In the genomic region with DNA sequence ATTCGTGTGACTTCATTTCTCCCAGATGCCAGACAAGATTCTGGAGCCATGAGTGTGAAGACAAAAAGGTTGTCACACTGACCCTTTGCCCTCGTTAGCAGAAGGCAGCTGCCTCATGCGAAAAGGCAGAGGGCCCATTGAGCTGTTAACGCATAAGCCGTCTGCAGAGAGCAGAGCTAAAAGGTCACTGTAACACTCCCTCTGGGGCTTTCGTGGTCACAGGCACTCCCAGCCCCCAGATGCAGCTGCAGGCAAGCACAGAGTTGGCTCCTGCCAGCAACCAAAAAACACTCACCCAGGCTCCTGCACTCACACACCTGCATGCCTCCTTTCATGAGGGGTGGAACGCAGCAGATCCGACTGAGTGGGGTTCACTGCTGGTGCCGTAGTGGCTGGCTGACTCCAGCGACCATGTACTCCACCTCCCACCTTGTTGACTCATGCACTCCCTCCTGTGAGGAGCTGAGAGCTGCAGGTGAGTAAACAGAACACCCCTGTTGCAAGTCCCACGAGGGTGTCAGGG, we compare ENCODE assay signal across 1 cellular context.
A peak's percentile ranks its signal among the peaks of the same experiment; 100 is the strongest.
TF ChIP-seq lines count a peak whose summit lies in the region.

No MANE protein-coding gene starts in this region.

TF ChIP-seq in HepG2, 621 proteins besides CTCF, POLR2A, EP300 and RAD21 (continued from another document and continues in another):
- TF ChIP-seq, protein P1, sequence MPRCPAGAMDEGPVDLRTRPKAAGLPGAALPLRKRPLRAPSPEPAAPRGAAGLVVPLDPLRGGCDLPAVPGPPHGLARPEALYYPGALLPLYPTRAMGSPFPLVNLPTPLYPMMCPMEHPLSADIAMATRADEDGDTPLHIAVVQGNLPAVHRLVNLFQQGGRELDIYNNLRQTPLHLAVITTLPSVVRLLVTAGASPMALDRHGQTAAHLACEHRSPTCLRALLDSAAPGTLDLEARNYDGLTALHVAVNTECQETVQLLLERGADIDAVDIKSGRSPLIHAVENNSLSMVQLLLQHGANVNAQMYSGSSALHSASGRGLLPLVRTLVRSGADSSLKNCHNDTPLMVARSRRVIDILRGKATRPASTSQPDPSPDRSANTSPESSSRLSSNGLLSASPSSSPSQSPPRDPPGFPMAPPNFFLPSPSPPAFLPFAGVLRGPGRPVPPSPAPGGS (CRISPR knock-in tag; IDR thresholded peaks at IDR 0.05) = no peak
- TF ChIP-seq KLF9 (CRISPR knock-in tag; IDR thresholded peaks at IDR 0.05; ENCODE audit: low read depth) (no peak), MATR3 (CRISPR knock-in tag; IDR thresholded peaks at IDR 0.05) (no peak), ZNF367 (CRISPR knock-in tag; IDR thresholded peaks at IDR 0.05; ENCODE audit: borderline replicate concordance) (no peak), NCOA1 (CRISPR knock-in tag; IDR thresholded peaks at IDR 0.05) (no peak), SIN3B (IDR thresholded peaks at IDR 0.05; ENCODE audit: low read length) (no peak), SMAD3 (CRISPR knock-in tag; IDR thresholded peaks at IDR 0.05) (no peak), SMYD3 (CRISPR knock-in tag; IDR thresholded peaks at IDR 0.05) (no peak), AGO1 (IDR thresholded peaks at IDR 0.05; ENCODE audit: low read depth, low read length, poor library complexity, severe bottlenecking) (no peak), EHMT2 (IDR thresholded peaks at IDR 0.05; ENCODE audit: borderline replicate concordance, low read depth, low read length) (no peak), GATAD2A (CRISPR knock-in tag; IDR thresholded peaks at IDR 0.05) (no peak; the same call in none of the 2 replicates), NR2F1 (CRISPR knock-in tag; IDR thresholded peaks at IDR 0.05) (peak in 1 of 2 experiments; percentile 47; a peak in 1 of 4 replicates), NR1H2 (CRISPR knock-in tag; IDR thresholded peaks at IDR 0.05; ENCODE audit: borderline replicate concordance, low read depth) (no peak), YY1 (IDR thresholded peaks at IDR 0.05; ENCODE audit: insufficient read depth, insufficient replicate concordance, low read depth, low read length) (no peak), PAWR (CRISPR knock-in tag; IDR thresholded peaks at IDR 0.05; ENCODE audit: borderline replicate concordance) (no peak), RXRA (CRISPR knock-in tag; IDR thresholded peaks at IDR 0.05) (peak; percentile 61), KLF16 (CRISPR knock-in tag; IDR thresholded peaks at IDR 0.05) (no peak), ZNF382 (CRISPR knock-in tag; IDR thresholded peaks at IDR 0.05; ENCODE audit: borderline replicate concordance) (no peak), SCMH1 (CRISPR knock-in tag; IDR thresholded peaks at IDR 0.05; ENCODE audit: borderline replicate concordance) (no peak), ZC3H13 (CRISPR knock-in tag; IDR thresholded peaks at IDR 0.05) (no peak), MTA1 (CRISPR knock-in tag; IDR thresholded peaks at IDR 0.05; ENCODE audit: borderline replicate concordance) (no peak; the same call in 1 of the 2 replicates), HOXD1 (CRISPR knock-in tag; IDR thresholded peaks at IDR 0.05) (no peak), ZFP82 (CRISPR knock-in tag; IDR thresholded peaks at IDR 0.05; ENCODE audit: borderline replicate concordance) (no peak), ZNF547 (CRISPR knock-in tag; IDR thresholded peaks at IDR 0.05) (peak; percentile 46; the same call in 1 of the 2 replicates), NFE2L2 (IDR thresholded peaks at IDR 0.05; ENCODE audit: low read length) (no peak), ZNF143 (CRISPR knock-in tag; IDR thresholded peaks at IDR 0.05) (no peak), REPIN1 (CRISPR knock-in tag; IDR thresholded peaks at IDR 0.05; ENCODE audit: borderline replicate concordance, low read depth) (0 out of 2 replicates have a peak, but pooled peaks have one; percentile 52), ZNF260 (CRISPR knock-in tag; IDR thresholded peaks at IDR 0.05; ENCODE audit: borderline replicate concordance, low read depth) (no peak), ZKSCAN8 (CRISPR knock-in tag; IDR thresholded peaks at IDR 0.05; ENCODE audit: borderline replicate concordance) (0 out of 2 replicates have a peak, but pooled peaks have one; percentile 53)
- TF ChIP-seq, protein P2, sequence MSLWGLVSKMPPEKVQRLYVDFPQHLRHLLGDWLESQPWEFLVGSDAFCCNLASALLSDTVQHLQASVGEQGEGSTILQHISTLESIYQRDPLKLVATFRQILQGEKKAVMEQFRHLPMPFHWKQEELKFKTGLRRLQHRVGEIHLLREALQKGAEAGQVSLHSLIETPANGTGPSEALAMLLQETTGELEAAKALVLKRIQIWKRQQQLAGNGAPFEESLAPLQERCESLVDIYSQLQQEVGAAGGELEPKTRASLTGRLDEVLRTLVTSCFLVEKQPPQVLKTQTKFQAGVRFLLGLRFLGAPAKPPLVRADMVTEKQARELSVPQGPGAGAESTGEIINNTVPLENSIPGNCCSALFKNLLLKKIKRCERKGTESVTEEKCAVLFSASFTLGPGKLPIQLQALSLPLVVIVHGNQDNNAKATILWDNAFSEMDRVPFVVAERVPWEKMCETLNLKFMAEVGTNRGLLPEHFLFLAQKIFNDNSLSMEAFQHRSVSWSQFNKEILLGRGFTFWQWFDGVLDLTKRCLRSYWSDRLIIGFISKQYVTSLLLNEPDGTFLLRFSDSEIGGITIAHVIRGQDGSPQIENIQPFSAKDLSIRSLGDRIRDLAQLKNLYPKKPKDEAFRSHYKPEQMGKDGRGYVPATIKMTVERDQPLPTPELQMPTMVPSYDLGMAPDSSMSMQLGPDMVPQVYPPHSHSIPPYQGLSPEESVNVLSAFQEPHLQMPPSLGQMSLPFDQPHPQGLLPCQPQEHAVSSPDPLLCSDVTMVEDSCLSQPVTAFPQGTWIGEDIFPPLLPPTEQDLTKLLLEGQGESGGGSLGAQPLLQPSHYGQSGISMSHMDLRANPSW (CRISPR knock-in tag; IDR thresholded peaks at IDR 0.05; ENCODE audit: borderline replicate concordance) = no peak
- TF ChIP-seq, protein P3, sequence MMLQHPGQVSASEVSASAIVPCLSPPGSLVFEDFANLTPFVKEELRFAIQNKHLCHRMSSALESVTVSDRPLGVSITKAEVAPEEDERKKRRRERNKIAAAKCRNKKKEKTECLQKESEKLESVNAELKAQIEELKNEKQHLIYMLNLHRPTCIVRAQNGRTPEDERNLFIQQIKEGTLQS (CRISPR knock-in tag; IDR thresholded peaks at IDR 0.05) = no peak
- TF ChIP-seq, protein P4, sequence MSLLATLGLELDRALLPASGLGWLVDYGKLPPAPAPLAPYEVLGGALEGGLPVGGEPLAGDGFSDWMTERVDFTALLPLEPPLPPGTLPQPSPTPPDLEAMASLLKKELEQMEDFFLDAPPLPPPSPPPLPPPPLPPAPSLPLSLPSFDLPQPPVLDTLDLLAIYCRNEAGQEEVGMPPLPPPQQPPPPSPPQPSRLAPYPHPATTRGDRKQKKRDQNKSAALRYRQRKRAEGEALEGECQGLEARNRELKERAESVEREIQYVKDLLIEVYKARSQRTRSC (CRISPR knock-in tag; IDR thresholded peaks at IDR 0.05; ENCODE audit: low read depth) = no peak
- TF ChIP-seq, protein P5, sequence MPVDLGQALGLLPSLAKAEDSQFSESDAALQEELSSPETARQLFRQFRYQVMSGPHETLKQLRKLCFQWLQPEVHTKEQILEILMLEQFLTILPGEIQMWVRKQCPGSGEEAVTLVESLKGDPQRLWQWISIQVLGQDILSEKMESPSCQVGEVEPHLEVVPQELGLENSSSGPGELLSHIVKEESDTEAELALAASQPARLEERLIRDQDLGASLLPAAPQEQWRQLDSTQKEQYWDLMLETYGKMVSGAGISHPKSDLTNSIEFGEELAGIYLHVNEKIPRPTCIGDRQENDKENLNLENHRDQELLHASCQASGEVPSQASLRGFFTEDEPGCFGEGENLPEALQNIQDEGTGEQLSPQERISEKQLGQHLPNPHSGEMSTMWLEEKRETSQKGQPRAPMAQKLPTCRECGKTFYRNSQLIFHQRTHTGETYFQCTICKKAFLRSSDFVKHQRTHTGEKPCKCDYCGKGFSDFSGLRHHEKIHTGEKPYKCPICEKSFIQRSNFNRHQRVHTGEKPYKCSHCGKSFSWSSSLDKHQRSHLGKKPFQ (CRISPR knock-in tag; IDR thresholded peaks at IDR 0.05; ENCODE audit: insufficient replicate concordance) = peak; percentile 97
- TF ChIP-seq, protein P6, sequence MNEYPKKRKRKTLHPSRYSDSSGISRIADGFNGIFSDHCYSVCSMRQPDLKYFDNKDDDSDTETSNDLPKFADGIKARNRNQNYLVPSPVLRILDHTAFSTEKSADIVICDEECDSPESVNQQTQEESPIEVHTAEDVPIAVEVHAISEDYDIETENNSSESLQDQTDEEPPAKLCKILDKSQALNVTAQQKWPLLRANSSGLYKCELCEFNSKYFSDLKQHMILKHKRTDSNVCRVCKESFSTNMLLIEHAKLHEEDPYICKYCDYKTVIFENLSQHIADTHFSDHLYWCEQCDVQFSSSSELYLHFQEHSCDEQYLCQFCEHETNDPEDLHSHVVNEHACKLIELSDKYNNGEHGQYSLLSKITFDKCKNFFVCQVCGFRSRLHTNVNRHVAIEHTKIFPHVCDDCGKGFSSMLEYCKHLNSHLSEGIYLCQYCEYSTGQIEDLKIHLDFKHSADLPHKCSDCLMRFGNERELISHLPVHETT (CRISPR knock-in tag; conservative IDR thresholded peaks at IDR 0.05) = no peak
- TF ChIP-seq, protein P7, sequence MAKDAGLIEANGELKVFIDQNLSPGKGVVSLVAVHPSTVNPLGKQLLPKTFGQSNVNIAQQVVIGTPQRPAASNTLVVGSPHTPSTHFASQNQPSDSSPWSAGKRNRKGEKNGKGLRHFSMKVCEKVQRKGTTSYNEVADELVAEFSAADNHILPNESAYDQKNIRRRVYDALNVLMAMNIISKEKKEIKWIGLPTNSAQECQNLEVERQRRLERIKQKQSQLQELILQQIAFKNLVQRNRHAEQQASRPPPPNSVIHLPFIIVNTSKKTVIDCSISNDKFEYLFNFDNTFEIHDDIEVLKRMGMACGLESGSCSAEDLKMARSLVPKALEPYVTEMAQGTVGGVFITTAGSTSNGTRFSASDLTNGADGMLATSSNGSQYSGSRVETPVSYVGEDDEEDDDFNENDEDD (CRISPR knock-in tag; IDR thresholded peaks at IDR 0.05; ENCODE audit: borderline replicate concordance) = no peak
- TF ChIP-seq, protein P8, sequence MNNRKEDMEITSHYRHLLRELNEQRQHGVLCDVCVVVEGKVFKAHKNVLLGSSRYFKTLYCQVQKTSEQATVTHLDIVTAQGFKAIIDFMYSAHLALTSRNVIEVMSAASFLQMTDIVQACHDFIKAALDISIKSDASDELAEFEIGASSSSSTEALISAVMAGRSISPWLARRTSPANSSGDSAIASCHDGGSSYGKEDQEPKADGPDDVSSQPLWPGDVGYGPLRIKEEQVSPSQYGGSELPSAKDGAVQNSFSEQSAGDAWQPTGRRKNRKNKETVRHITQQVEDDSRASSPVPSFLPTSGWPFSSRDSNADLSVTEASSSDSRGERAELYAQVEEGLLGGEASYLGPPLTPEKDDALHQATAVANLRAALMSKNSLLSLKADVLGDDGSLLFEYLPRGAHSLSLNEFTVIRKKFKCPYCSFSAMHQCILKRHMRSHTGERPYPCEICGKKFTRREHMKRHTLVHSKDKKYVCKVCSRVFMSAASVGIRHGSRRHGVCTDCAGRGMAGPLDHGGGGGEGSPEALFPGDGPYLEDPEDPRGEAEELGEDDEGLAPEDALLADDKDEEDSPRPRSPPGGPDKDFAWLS (CRISPR knock-in tag; IDR thresholded peaks at IDR 0.05; ENCODE audit: borderline replicate concordance) = no peak
- TF ChIP-seq, protein P9, sequence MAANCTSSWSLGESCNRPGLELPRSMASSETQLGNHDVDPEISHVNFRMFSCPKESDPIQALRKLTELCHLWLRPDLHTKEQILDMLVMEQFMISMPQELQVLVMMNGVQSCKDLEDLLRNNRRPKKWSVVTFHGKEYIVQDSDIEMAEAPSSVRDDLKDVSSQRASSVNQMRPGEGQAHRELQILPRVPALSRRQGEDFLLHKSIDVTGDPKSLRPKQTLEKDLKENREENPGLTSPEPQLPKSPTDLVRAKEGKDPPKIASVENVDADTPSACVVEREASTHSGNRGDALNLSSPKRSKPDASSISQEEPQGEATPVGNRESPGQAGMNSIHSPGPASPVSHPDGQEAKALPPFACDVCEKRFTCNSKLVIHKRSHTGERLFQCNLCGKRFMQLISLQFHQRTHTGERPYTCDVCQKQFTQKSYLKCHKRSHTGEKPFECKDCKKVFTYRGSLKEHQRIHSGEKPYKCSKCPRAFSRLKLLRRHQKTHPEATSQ (CRISPR knock-in tag; IDR thresholded peaks at IDR 0.05; ENCODE audit: borderline replicate concordance) = no peak
- TF ChIP-seq, protein P10, sequence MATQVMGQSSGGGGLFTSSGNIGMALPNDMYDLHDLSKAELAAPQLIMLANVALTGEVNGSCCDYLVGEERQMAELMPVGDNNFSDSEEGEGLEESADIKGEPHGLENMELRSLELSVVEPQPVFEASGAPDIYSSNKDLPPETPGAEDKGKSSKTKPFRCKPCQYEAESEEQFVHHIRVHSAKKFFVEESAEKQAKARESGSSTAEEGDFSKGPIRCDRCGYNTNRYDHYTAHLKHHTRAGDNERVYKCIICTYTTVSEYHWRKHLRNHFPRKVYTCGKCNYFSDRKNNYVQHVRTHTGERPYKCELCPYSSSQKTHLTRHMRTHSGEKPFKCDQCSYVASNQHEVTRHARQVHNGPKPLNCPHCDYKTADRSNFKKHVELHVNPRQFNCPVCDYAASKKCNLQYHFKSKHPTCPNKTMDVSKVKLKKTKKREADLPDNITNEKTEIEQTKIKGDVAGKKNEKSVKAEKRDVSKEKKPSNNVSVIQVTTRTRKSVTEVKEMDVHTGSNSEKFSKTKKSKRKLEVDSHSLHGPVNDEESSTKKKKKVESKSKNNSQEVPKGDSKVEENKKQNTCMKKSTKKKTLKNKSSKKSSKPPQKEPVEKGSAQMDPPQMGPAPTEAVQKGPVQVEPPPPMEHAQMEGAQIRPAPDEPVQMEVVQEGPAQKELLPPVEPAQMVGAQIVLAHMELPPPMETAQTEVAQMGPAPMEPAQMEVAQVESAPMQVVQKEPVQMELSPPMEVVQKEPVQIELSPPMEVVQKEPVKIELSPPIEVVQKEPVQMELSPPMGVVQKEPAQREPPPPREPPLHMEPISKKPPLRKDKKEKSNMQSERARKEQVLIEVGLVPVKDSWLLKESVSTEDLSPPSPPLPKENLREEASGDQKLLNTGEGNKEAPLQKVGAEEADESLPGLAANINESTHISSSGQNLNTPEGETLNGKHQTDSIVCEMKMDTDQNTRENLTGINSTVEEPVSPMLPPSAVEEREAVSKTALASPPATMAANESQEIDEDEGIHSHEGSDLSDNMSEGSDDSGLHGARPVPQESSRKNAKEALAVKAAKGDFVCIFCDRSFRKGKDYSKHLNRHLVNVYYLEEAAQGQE (IDR thresholded peaks at IDR 0.05; ENCODE audit: borderline replicate concordance in 1 of 2, low read depth in 1 of 2, low read length in 2 of 2) = no peak
- TF ChIP-seq, protein P11, sequence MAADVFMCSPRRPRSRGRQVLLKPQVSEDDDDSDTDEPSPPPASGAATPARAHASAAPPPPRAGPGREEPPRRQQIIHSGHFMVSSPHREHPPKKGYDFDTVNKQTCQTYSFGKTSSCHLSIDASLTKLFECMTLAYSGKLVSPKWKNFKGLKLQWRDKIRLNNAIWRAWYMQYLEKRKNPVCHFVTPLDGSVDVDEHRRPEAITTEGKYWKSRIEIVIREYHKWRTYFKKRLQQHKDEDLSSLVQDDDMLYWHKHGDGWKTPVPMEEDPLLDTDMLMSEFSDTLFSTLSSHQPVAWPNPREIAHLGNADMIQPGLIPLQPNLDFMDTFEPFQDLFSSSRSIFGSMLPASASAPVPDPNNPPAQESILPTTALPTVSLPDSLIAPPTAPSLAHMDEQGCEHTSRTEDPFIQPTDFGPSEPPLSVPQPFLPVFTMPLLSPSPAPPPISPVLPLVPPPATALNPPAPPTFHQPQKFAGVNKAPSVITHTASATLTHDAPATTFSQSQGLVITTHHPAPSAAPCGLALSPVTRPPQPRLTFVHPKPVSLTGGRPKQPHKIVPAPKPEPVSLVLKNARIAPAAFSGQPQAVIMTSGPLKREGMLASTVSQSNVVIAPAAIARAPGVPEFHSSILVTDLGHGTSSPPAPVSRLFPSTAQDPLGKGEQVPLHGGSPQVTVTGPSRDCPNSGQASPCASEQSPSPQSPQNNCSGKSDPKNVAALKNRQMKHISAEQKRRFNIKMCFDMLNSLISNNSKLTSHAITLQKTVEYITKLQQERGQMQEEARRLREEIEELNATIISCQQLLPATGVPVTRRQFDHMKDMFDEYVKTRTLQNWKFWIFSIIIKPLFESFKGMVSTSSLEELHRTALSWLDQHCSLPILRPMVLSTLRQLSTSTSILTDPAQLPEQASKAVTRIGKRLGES (CRISPR knock-in tag; IDR thresholded peaks at IDR 0.05; ENCODE audit: borderline replicate concordance) = no peak
